In the genomic region with DNA sequence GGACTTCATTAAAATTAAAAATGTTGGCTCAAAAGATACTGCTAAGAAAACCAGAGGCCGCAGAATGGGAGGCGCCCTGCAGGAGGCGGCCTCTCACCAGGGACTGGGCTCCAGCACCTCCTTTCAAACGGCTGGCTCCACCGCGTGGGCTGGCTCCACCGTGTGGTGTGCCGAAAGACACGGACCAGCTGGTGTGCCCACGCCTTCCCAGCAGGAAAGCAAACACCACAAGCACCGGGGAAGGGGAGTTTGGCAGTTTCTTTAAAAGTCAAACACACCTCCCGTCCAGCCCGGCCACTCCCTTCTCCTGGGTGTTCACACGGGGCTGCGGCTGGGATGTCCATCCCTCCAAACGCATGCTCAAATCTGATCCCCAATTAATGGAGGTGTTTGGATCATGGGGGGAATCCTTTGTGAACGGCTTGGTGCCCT, we compare ENCODE assay signal across 8 cellular contexts. TPM values are rescaled to one million over a fixed set of nuclear protein-coding genes. Genes with fewer than 3 reads are reported as not detected.
DNase-seq lines count a peak whose midpoint lies in the region; ATAC-seq and TF ChIP-seq lines count a peak whose summit lies in the region.

No MANE protein-coding gene starts in this region.

- DNase-seq in D341Med (ENCODE audit: low spot score) (peak; percentile 88), LoVo (ENCODE audit: low spot score) (peak; percentile 15), MCF 10A (ENCODE audit: unreplicated experiment) (peak; percentile 47), kidney glomerular epithelial cell (lab: John Stamatoyannopoulos, UW) (peak; percentile 32)
- peak; percentile 53 for DNase-seq in T-helper 2 cell treated with Interferon-gamma antibody and Interleukin-4, amounts not matched to agents 5 μg/mL and 100 μg/mL, for 36 hours (ENCODE audit: low spot score)
- peak; percentile 51 to 52 for DNase-seq in stimulated activated CD4-positive, alpha-beta T cell treated with anti-CD3 and anti-CD28 coated beads, Interleukin-4, amount 100 ng/mL, for 48 hours (ENCODE audit: low read depth in 2 of 2)

- CTCF ChIA-PET in MCF 10A (lab: Yijun Ruan, JAX): no interaction called here

- H3K9me3 Mint-ChIP-seq in T-helper 2 cell treated with Interferon-gamma antibody and Interleukin-4, amounts not matched to agents 5 μg/mL and 100 μg/mL, for 36 hours: no peaks in the 10 kb centered on the region
- no peaks in the 10 kb centered on the region for H3K9me3 Mint-ChIP-seq in MCF 10A (ENCODE audit: unreplicated experiment)

- H3K4me3 Mint-ChIP-seq in T-helper 2 cell treated with Interferon-gamma antibody and Interleukin-4, amounts not matched to agents 5 μg/mL and 100 μg/mL, for 36 hours: no peak overlapping the region
- H3K4me3 Mint-ChIP-seq in MCF 10A (ENCODE audit: unreplicated experiment): no peak overlapping the region

- peaks cover 6% of the 10 kb centered on the region for H3K4me1 Mint-ChIP-seq in T-helper 2 cell treated with Interferon-gamma antibody and Interleukin-4, amounts not matched to agents 5 μg/mL and 100 μg/mL, for 36 hours (ENCODE audit: low read depth)
- H3K4me1 Mint-ChIP-seq in MCF 10A (ENCODE audit: insufficient read depth, unreplicated experiment): no peaks in the 10 kb centered on the region

- ATAC-seq in HG02678 (IDR thresholded peaks at IDR 0.05; ENCODE audit: unreplicated experiment) (no peak), GM18498 (IDR thresholded peaks at IDR 0.05; ENCODE audit: unreplicated experiment) (no peak)

- H3K27me3 Mint-ChIP-seq in T-helper 2 cell treated with Interferon-gamma antibody and Interleukin-4, amounts not matched to agents 5 μg/mL and 100 μg/mL, for 36 hours (ENCODE audit: low read depth): no peaks in the 10 kb centered on the region
- H3K27me3 Mint-ChIP-seq in MCF 10A (ENCODE audit: insufficient read depth, unreplicated experiment): no peaks in the 10 kb centered on the region

- peaks cover 13% of the 10 kb centered on the region for H3K36me3 Mint-ChIP-seq in T-helper 2 cell treated with Interferon-gamma antibody and Interleukin-4, amounts not matched to agents 5 μg/mL and 100 μg/mL, for 36 hours (ENCODE audit: low read depth)
- peaks cover 54% of the 10 kb centered on the region for H3K36me3 Mint-ChIP-seq in MCF 10A (ENCODE audit: insufficient read depth, unreplicated experiment)

- BruUV-seq in MCF 10A (replicated peaks; lab: Mats Ljungman, UMichigan): no TSS peak

- TF ChIP-seq CTCF in MCF 10A (IDR thresholded peaks at IDR 0.05; ENCODE audit: unreplicated experiment): peak; percentile 18

- no peak overlapping the region for H3K27ac Mint-ChIP-seq in T-helper 2 cell treated with Interferon-gamma antibody and Interleukin-4, amounts not matched to agents 5 μg/mL and 100 μg/mL, for 36 hours
- H3K27ac Mint-ChIP-seq in MCF 10A (ENCODE audit: low read depth, unreplicated experiment): no peak overlapping the region

- POLR2A ChIA-PET in MCF 10A (lab: Yijun Ruan, JAX): no interaction called here

- intact Hi-C loops in MCF 10A (cut with micrococcal nuclease): no loop called here

RNA-seq across cellular contexts. Expression of a gene that starts 13.9 kb away (rescaled TPM):
- total RNA-seq in MCF 10A (2022): 44.5 and 69.8 TPM in 2 replicates

RNA-seq across cellular contexts. Expression of a gene that starts 14.3 kb away (rescaled TPM):
- 18.4 and 21.4 TPM in 2 replicates for total RNA-seq in MCF 10A (2022)

RNA-seq across cellular contexts. Expression of a gene that starts 19.2 kb away (rescaled TPM):
- total RNA-seq in MCF 10A (2022): not detected in 2 replicates

RNA-seq across cellular contexts. Expression of a gene that starts 30.0 kb away (rescaled TPM):
- total RNA-seq in MCF 10A (2022): 71.3 and 73.9 TPM in 2 replicates

RNA-seq across cellular contexts. Expression of a gene that starts 30.4 kb away (rescaled TPM):
- total RNA-seq in MCF 10A (2022): 21.6 and 22.2 TPM in 2 replicates

Comparison
In these comparisons a context has a peak if more than half of its experiments do, and no peak if none do; other contexts are left out.
1. DNase-seq: peak in every context shown above with its lines; median percentile 88 in D341Med; 53 in T-helper 2 cell treated with Interferon-gamma antibody and Interleukin-4, amounts not matched to agents 5 μg/mL and 100 μg/mL, for 36 hours; 52 in stimulated activated CD4-positive, alpha-beta T cell treated with anti-CD3 and anti-CD28 coated beads, Interleukin-4, amount 100 ng/mL, for 48 hours; 47 in MCF 10A; 32 in kidney glomerular epithelial cell; 15 in LoVo.